In the genomic region with DNA sequence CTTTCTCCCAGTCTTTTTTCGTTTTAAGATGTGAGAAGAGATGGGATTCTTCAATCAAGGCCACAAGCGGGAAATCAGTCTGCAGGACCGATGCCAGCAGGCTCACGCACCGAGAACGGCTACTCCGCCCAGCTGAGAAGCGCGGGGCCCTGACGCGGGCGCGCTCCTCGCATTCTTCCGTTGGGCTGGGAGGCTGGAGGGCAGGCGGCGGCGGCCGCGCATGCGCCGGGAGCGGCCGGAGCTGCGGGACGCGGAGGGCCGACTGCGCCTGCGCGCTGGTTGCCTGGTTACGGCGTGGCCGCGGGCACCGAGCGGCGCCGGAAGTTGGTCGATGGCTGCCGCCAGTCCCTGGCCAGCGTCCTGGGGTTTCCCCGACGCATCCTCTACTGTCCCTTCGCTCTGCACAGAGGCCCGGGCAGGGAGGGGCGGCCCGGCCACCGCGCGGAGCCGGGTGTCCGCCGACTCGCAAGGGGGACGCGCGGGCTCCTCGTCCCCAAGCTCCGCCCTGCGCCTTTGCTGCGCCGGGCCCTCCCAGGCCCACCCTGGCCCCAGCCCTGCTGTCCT, we compare ENCODE assay signal across 1 cellular context.
A peak's percentile ranks its signal among the peaks of the same experiment; 100 is the strongest.
TF ChIP-seq lines count a peak whose summit lies in the region.

No MANE protein-coding gene starts in this region.

TF ChIP-seq in HepG2, 621 proteins besides CTCF, POLR2A, EP300 and RAD21 (continued from another document and continues in another):
- TF ChIP-seq, protein P1, sequence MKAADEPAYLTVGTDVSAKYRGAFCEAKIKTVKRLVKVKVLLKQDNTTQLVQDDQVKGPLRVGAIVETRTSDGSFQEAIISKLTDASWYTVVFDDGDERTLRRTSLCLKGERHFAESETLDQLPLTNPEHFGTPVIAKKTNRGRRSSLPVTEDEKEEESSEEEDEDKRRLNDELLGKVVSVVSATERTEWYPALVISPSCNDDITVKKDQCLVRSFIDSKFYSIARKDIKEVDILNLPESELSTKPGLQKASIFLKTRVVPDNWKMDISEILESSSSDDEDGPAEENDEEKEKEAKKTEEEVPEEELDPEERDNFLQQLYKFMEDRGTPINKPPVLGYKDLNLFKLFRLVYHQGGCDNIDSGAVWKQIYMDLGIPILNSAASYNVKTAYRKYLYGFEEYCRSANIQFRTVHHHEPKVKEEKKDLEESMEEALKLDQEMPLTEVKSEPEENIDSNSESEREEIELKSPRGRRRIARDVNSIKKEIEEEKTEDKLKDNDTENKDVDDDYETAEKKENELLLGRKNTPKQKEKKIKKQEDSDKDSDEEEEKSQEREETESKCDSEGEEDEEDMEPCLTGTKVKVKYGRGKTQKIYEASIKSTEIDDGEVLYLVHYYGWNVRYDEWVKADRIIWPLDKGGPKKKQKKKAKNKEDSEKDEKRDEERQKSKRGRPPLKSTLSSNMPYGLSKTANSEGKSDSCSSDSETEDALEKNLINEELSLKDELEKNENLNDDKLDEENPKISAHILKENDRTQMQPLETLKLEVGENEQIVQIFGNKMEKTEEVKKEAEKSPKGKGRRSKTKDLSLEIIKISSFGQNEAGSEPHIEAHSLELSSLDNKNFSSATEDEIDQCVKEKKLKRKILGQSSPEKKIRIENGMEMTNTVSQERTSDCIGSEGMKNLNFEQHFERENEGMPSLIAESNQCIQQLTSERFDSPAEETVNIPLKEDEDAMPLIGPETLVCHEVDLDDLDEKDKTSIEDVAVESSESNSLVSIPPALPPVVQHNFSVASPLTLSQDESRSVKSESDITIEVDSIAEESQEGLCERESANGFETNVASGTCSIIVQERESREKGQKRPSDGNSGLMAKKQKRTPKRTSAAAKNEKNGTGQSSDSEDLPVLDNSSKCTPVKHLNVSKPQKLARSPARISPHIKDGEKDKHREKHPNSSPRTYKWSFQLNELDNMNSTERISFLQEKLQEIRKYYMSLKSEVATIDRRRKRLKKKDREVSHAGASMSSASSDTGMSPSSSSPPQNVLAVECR (CRISPR knock-in tag; IDR thresholded peaks at IDR 0.05; ENCODE audit: borderline replicate concordance) = peak; percentile 83
- TF ChIP-seq ZFP36L2 (CRISPR knock-in tag; IDR thresholded peaks at IDR 0.05) (no peak), NR1H2 (CRISPR knock-in tag; IDR thresholded peaks at IDR 0.05; ENCODE audit: borderline replicate concordance, low read depth) (0 out of 2 replicates have a peak, but pooled peaks have one; percentile 7), HIVEP1 (CRISPR knock-in tag; IDR thresholded peaks at IDR 0.05) (no peak; the same call in 1 of the 2 replicates), ZBTB8A (CRISPR knock-in tag; IDR thresholded peaks at IDR 0.05; ENCODE audit: borderline replicate concordance, low read depth) (no peak), KDM5A (IDR thresholded peaks at IDR 0.05; ENCODE audit: borderline replicate concordance, low read length) (no peak), IKZF1 (IDR thresholded peaks at IDR 0.05) (no peak), FOXP1 (IDR thresholded peaks at IDR 0.05) (no peak), FOXP1 (CRISPR knock-in tag; IDR thresholded peaks at IDR 0.05) (no peak), ZNF44 (CRISPR knock-in tag; IDR thresholded peaks at IDR 0.05) (no peak), ZNF3 (CRISPR knock-in tag; IDR thresholded peaks at IDR 0.05) (no peak), ARNTL (CRISPR knock-in tag; IDR thresholded peaks at IDR 0.05) (no peak), NFIB (CRISPR knock-in tag; IDR thresholded peaks at IDR 0.05; ENCODE audit: borderline replicate concordance) (no peak), ZFP62 (CRISPR knock-in tag; IDR thresholded peaks at IDR 0.05) (no peak), ZKSCAN1 (IDR thresholded peaks at IDR 0.05; ENCODE audit: low read length) (no peak), JUNB (CRISPR knock-in tag; IDR thresholded peaks at IDR 0.05; ENCODE audit: borderline replicate concordance) (no peak), XBP1 (CRISPR knock-in tag; IDR thresholded peaks at IDR 0.05) (no peak), PRMT3 (CRISPR knock-in tag; IDR thresholded peaks at IDR 0.05; ENCODE audit: borderline replicate concordance, low read depth) (no peak), ZBTB42 (CRISPR knock-in tag; IDR thresholded peaks at IDR 0.05) (0 out of 2 replicates have a peak, but pooled peaks have one; percentile 72), FOXK2 (IDR thresholded peaks at IDR 0.05) (no peak), SP1 (IDR thresholded peaks at IDR 0.05) (no peak), SP1 (CRISPR knock-in tag; IDR thresholded peaks at IDR 0.05) (no peak), ZFP36 (IDR thresholded peaks at IDR 0.05; ENCODE audit: borderline replicate concordance, low read depth, low read length, partially characterized antibody) (no peak), ZNF253 (CRISPR knock-in tag; IDR thresholded peaks at IDR 0.05; ENCODE audit: borderline replicate concordance) (no peak), PTBP1 (IDR thresholded peaks at IDR 0.05; ENCODE audit: low read depth, low read length, poor library complexity, severe bottlenecking) (no peak), PCBP1 (IDR thresholded peaks at IDR 0.05; ENCODE audit: borderline replicate concordance, low read depth, low read length) (no peak), GABPB1 (CRISPR knock-in tag; IDR thresholded peaks at IDR 0.05) (peak; percentile 88), SMAD1 (CRISPR knock-in tag; IDR thresholded peaks at IDR 0.05; ENCODE audit: borderline replicate concordance, low read depth) (no peak)
- TF ChIP-seq, protein P2, sequence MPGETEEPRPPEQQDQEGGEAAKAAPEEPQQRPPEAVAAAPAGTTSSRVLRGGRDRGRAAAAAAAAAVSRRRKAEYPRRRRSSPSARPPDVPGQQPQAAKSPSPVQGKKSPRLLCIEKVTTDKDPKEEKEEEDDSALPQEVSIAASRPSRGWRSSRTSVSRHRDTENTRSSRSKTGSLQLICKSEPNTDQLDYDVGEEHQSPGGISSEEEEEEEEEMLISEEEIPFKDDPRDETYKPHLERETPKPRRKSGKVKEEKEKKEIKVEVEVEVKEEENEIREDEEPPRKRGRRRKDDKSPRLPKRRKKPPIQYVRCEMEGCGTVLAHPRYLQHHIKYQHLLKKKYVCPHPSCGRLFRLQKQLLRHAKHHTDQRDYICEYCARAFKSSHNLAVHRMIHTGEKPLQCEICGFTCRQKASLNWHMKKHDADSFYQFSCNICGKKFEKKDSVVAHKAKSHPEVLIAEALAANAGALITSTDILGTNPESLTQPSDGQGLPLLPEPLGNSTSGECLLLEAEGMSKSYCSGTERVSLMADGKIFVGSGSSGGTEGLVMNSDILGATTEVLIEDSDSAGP (CRISPR knock-in tag; IDR thresholded peaks at IDR 0.05; ENCODE audit: borderline replicate concordance) = no peak
- TF ChIP-seq, protein P3, sequence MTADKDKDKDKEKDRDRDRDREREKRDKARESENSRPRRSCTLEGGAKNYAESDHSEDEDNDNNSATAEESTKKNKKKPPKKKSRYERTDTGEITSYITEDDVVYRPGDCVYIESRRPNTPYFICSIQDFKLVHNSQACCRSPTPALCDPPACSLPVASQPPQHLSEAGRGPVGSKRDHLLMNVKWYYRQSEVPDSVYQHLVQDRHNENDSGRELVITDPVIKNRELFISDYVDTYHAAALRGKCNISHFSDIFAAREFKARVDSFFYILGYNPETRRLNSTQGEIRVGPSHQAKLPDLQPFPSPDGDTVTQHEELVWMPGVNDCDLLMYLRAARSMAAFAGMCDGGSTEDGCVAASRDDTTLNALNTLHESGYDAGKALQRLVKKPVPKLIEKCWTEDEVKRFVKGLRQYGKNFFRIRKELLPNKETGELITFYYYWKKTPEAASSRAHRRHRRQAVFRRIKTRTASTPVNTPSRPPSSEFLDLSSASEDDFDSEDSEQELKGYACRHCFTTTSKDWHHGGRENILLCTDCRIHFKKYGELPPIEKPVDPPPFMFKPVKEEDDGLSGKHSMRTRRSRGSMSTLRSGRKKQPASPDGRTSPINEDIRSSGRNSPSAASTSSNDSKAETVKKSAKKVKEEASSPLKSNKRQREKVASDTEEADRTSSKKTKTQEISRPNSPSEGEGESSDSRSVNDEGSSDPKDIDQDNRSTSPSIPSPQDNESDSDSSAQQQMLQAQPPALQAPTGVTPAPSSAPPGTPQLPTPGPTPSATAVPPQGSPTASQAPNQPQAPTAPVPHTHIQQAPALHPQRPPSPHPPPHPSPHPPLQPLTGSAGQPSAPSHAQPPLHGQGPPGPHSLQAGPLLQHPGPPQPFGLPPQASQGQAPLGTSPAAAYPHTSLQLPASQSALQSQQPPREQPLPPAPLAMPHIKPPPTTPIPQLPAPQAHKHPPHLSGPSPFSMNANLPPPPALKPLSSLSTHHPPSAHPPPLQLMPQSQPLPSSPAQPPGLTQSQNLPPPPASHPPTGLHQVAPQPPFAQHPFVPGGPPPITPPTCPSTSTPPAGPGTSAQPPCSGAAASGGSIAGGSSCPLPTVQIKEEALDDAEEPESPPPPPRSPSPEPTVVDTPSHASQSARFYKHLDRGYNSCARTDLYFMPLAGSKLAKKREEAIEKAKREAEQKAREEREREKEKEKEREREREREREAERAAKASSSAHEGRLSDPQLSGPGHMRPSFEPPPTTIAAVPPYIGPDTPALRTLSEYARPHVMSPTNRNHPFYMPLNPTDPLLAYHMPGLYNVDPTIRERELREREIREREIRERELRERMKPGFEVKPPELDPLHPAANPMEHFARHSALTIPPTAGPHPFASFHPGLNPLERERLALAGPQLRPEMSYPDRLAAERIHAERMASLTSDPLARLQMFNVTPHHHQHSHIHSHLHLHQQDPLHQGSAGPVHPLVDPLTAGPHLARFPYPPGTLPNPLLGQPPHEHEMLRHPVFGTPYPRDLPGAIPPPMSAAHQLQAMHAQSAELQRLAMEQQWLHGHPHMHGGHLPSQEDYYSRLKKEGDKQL (CRISPR knock-in tag; IDR thresholded peaks at IDR 0.05; ENCODE audit: low read depth) = no peak
- TF ChIP-seq, protein P4, sequence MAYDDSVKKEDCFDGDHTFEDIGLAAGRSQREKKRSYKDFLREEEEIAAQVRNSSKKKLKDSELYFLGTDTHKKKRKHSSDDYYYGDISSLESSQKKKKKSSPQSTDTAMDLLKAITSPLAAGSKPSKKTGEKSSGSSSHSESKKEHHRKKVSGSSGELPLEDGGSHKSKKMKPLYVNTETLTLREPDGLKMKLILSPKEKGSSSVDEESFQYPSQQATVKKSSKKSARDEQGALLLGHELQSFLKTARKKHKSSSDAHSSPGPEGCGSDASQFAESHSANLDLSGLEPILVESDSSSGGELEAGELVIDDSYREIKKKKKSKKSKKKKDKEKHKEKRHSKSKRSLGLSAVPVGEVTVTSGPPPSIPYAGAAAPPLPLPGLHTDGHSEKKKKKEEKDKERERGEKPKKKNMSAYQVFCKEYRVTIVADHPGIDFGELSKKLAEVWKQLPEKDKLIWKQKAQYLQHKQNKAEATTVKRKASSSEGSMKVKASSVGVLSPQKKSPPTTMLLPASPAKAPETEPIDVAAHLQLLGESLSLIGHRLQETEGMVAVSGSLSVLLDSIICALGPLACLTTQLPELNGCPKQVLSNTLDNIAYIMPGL (CRISPR knock-in tag; IDR thresholded peaks at IDR 0.05; ENCODE audit: borderline replicate concordance in 1 of 2, low read depth in 1 of 2) = no peak
- TF ChIP-seq, protein P5, sequence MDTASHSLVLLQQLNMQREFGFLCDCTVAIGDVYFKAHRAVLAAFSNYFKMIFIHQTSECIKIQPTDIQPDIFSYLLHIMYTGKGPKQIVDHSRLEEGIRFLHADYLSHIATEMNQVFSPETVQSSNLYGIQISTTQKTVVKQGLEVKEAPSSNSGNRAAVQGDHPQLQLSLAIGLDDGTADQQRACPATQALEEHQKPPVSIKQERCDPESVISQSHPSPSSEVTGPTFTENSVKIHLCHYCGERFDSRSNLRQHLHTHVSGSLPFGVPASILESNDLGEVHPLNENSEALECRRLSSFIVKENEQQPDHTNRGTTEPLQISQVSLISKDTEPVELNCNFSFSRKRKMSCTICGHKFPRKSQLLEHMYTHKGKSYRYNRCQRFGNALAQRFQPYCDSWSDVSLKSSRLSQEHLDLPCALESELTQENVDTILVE (CRISPR knock-in tag; IDR thresholded peaks at IDR 0.05) = peak; percentile 46; the same call in 1 of the 2 replicates
- TF ChIP-seq, protein P6, sequence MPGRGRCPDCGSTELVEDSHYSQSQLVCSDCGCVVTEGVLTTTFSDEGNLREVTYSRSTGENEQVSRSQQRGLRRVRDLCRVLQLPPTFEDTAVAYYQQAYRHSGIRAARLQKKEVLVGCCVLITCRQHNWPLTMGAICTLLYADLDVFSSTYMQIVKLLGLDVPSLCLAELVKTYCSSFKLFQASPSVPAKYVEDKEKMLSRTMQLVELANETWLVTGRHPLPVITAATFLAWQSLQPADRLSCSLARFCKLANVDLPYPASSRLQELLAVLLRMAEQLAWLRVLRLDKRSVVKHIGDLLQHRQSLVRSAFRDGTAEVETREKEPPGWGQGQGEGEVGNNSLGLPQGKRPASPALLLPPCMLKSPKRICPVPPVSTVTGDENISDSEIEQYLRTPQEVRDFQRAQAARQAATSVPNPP (CRISPR knock-in tag; IDR thresholded peaks at IDR 0.05) = no peak
- TF ChIP-seq, protein P7, sequence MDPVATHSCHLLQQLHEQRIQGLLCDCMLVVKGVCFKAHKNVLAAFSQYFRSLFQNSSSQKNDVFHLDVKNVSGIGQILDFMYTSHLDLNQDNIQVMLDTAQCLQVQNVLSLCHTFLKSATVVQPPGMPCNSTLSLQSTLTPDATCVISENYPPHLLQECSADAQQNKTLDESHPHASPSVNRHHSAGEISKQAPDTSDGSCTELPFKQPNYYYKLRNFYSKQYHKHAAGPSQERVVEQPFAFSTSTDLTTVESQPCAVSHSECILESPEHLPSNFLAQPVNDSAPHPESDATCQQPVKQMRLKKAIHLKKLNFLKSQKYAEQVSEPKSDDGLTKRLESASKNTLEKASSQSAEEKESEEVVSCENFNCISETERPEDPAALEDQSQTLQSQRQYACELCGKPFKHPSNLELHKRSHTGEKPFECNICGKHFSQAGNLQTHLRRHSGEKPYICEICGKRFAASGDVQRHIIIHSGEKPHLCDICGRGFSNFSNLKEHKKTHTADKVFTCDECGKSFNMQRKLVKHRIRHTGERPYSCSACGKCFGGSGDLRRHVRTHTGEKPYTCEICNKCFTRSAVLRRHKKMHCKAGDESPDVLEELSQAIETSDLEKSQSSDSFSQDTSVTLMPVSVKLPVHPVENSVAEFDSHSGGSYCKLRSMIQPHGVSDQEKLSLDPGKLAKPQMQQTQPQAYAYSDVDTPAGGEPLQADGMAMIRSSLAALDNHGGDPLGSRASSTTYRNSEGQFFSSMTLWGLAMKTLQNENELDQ (CRISPR knock-in tag; IDR thresholded peaks at IDR 0.05; ENCODE audit: borderline replicate concordance) = 0 out of 2 replicates have a peak, but pooled peaks have one; percentile 67
- TF ChIP-seq, protein P8, sequence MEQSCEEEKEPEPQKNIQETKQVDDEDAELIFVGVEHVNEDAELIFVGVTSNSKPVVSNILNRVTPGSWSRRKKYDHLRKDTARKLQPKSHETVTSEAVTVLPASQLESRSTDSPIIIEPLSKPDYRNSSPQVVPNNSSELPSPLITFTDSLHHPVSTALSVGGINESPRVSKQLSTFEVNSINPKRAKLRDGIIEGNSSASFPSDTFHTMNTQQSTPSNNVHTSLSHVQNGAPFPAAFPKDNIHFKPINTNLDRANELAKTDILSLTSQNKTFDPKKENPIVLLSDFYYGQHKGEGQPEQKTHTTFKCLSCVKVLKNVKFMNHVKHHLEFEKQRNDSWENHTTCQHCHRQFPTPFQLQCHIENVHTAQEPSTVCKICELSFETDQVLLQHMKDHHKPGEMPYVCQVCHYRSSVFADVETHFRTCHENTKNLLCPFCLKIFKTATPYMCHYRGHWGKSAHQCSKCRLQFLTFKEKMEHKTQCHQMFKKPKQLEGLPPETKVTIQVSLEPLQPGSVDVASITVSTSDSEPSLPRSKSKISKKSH (CRISPR knock-in tag; IDR thresholded peaks at IDR 0.05; ENCODE audit: borderline replicate concordance) = no peak
- TF ChIP-seq, protein P9, sequence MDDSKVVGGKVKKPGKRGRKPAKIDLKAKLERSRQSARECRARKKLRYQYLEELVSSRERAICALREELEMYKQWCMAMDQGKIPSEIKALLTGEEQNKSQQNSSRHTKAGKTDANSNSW (CRISPR knock-in tag; IDR thresholded peaks at IDR 0.05; ENCODE audit: borderline replicate concordance) = no peak; the same call in 1 of the 2 replicates
